11 cellular contexts compared by ENCODE assay signal in the genomic region with DNA sequence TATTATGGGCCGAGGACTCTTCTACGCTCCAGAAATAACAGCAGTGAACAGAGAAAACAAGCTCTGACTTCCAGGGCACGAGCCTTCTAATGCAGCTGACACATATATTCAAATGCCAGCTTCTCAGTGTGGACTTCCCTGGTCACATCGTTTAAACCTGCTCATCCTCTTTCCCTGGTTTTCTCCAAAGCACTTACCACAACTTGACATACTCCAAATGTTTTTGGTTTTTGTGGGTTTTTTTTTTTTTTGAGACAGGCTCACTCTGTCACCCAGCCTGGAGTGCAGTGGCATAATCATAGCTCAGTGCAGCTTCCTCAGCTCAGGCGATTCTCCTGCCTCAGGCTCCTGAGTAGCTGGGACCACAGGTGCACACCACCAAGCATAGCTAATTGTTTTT.
DNase-seq lines count a peak whose midpoint lies in the region.
"Had no signal": no experiment of that assay in that cellular context is flagged by ENCODE, and none has a peak within 500 bp of the region (broad histone marks: within the 10 kb centered on the region; RNA-seq: fewer than 3 reads in every experiment).

No MANE protein-coding gene starts in this region.

- no peak overlapping the region for H3K27ac ChIP-seq in BLaER1
- peak overlapping the region; percentile 59 for H3K27ac ChIP-seq in caudate nucleus (ENCODE audit: low read depth, low read length)
- H3K27ac ChIP-seq: neutrophil had no signal

- DNase-seq in LHCN-M2 (ENCODE audit: low read depth) (peak; percentile 84), caudate nucleus (lab: John Stamatoyannopoulos, UW) (no peak), renal cortical epithelial cell (ENCODE audit: low read depth) (peak; percentile 57), NCI-H146 (lab: John Stamatoyannopoulos, UW) (no peak), SHP77 (lab: John Stamatoyannopoulos, UW) (no peak), NCI-H82 (lab: John Stamatoyannopoulos, UW) (no peak)
- DNase-seq: activated effector memory CD4-positive, alpha-beta T cell treated with Interleukin-2 at 50 U/mL for 16 hours; CD8-positive, alpha-beta memory T cell had no signal

- H3K27me3 ChIP-seq in BLaER1, result no peaks in the 10 kb centered on the region; the same call in 1 of the 2 replicates
- H3K27me3 ChIP-seq: ascending aorta had no signal

- H3K4me2 ChIP-seq in BLaER1, result peak overlapping the region; percentile 25; the same call in 1 of the 2 replicates

- H3K36me3 ChIP-seq in BLaER1, result no peaks in the 10 kb centered on the region
- H3K36me3 ChIP-seq: ascending aorta, neutrophil had no signal

- H3K9ac ChIP-seq in BLaER1, result no peak overlapping the region

- H4K20me1 ChIP-seq in BLaER1, result peaks cover 99% of the 10 kb centered on the region

- peaks cover 28% of the 10 kb centered on the region for H3K4me1 ChIP-seq in BLaER1

- no peaks in the 10 kb centered on the region for H3K9me3 ChIP-seq in BLaER1
- H3K9me3 ChIP-seq: ascending aorta, neutrophil had no signal

- no peak overlapping the region for H3K4me3 ChIP-seq in BLaER1
- H3K4me3 ChIP-seq: ascending aorta had no signal

Comparison
In these comparisons a context has a peak if more than half of its experiments do, and no peak if none do; other contexts are left out.
1. DNase-seq: peak in LHCN-M2 (single experiment) and renal cortical epithelial cell (single experiment); none in caudate nucleus (0 of 61), NCI-H146 (single experiment), SHP77 (0 of 2) and NCI-H82 (single experiment).